ENCODE assay signal across 15 cellular contexts in genomic region chr18:58320907-58321561, GRCh38.
DNase-seq lines count a peak whose midpoint lies in the region; ATAC-seq and TF ChIP-seq lines count a peak whose summit lies in the region.
"Had no signal": no experiment of that assay in that cellular context is flagged by ENCODE, and none has a peak within 500 bp of the region (broad histone marks: within the 10 kb centered on the region; RNA-seq: fewer than 3 reads in every experiment).

No MANE protein-coding gene starts in this region.

- peak; percentile 32 for ATAC-seq in left ventricle myocardium superior
- no peak for ATAC-seq in GM18517 (IDR thresholded peaks at IDR 0.05; ENCODE audit: unreplicated experiment)

- H3K27ac Mint-ChIP-seq in brain = peak overlapping the region in 4 of 5 experiments; percentile 12 to 82 (median 63)

- intact Hi-C loops in left ventricle myocardium superior (cut with micrococcal nuclease) = no loop called here
- intact Hi-C loops in cardiac septum (cut with DNase I) = loop anchor here (5.0 to 10.0 kb wide), 4 partner anchors 129 to 446 kb away; partner anchors contain the start of gene NEDD4L

- DNase-seq in left ventricle myocardium superior (no peak), cardiac septum (ENCODE audit: low spot score) (no peak), myocyte (ENCODE audit: low read depth) (peak; percentile 11), NCI-H1694 treated with DMSO at 0.1 percent for 48 hours (lab: John Stamatoyannopoulos, UW) (no peak)
- DNase-seq in stimulated activated naive CD4-positive, alpha-beta T cell (lab: John Stamatoyannopoulos, UW) = no peak
- no peak for DNase-seq in activated T-cell treated with anti-CD3 and anti-CD28 coated beads, Interleukin-2, amount 50 U/mL, for 1 hour
- DNase-seq: activated naive CD4-positive, alpha-beta T cell treated with anti-CD3 and anti-CD28 coated beads, Interleukin-2, amount 50 U/mL, for 16 hours; dermis blood vessel endothelial cell; erythroblast; GDM1; mesendoderm; NCI-H2029 had no signal

- H3K4me3 Mint-ChIP-seq in brain = peak overlapping the region in 2 of 5 experiments; percentile 1 to 18
- H3K4me3 Mint-ChIP-seq: neural crest cell had no signal

- H3K9me3 Mint-ChIP-seq in brain = no peaks in the 10 kb centered on the region
- H3K9me3 Mint-ChIP-seq: neural crest cell had no signal

- H3K36me3 Mint-ChIP-seq in brain = peaks cover 39% of the 10 kb centered on the region

- H3K4me1 Mint-ChIP-seq in brain = peaks cover 58% of the 10 kb centered on the region

- no peak for TF ChIP-seq CTCF in brain (conservative IDR thresholded peaks at IDR 0.05)

- no peaks in the 10 kb centered on the region for H3K27me3 Mint-ChIP-seq in brain
